In genomic region chr15:44066211-44066827, GRCh38 we compare ENCODE assay signal across 8 cellular contexts.
DNase-seq lines count a peak whose midpoint lies in the region; ATAC-seq, FAIRE-seq and TF ChIP-seq lines count a peak whose summit lies in the region.

No MANE protein-coding gene starts in this region.

- no peaks in the 10 kb centered on the region for H3K79me2 ChIP-seq in HepG2 (ENCODE audit: insufficient read depth, low read length)

- H3K27me3 Mint-ChIP-seq in WTC11 (ENCODE audit: low read depth), result no peaks in the 10 kb centered on the region

- WGBS in HepG2 (ENCODE audit: low lambda C conversion rate), result 8% methylated on average over 8 of the region's 8 CpGs

- 0 out of 2 replicates have a peak, but pooled peaks have one; percentile 35 for TF ChIP-seq RAD21 in HepG2 (CRISPR knock-in tag; IDR thresholded peaks at IDR 0.05)

- no peaks in the 10 kb centered on the region for H3K36me3 Mint-ChIP-seq in WTC11

- intact Hi-C loops in HepG2 (cut with micrococcal nuclease; ENCODE audit: unreplicated experiment), result loop anchor here (1.0 kb wide), 1 partner anchor 162 kb away; no protein-coding TSS in a partner anchor

- TF ChIP-seq EP300 in HepG2 (IDR thresholded peaks at IDR 0.05; ENCODE audit: low read depth in 2 of 2, low read length in 2 of 2), result no peak
- TF ChIP-seq EP300 in HepG2 (CRISPR knock-in tag; IDR thresholded peaks at IDR 0.05; ENCODE audit: borderline replicate concordance), result no peak

- TF ChIP-seq POLR2A in GM12891 (IDR thresholded peaks at IDR 0.05; ENCODE audit: low read depth, low read length) (no peak), HepG2 (IDR thresholded peaks at IDR 0.05; ENCODE audit: insufficient read depth in 1 of 2, low read depth in 2 of 2, low read length in 2 of 2) (no peak)

- no peaks in the 10 kb centered on the region for H3K36me3 ChIP-seq in HepG2 (replicated peaks in 1 of 2; ENCODE audit: control insufficient read depth in 1 of 2, insufficient read depth in 2 of 2, low read length in 2 of 2)

- H3K4me1 Mint-ChIP-seq in WTC11, result peaks cover 7% of the 10 kb centered on the region

- no peaks in the 10 kb centered on the region for H3K9me3 Mint-ChIP-seq in WTC11

- POLR2A ChIA-PET in WTC11 (lab: Charles Lee), result no interaction called here
- POLR2A ChIA-PET in HepG2 (lab: Yijun Ruan, JAX), result no interaction called here

- no peaks in the 10 kb centered on the region for H3K9me3 ChIP-seq in HepG2 (ENCODE audit: low read length)

- CTCF ChIA-PET in WTC11 (lab: Charles Lee), result interaction anchor here (0.5 to 2.6 kb wide), 25 partner anchors 8 to 435 kb away, joined by 3 to 66 read pairs (median 4); no protein-coding TSS in a partner anchor
- CTCF ChIA-PET in HepG2 (lab: Yijun Ruan, JAX; ENCODE audit: low intra/inter-chr PET ratio, low total read pairs), result interaction anchor here (0.9 to 3.3 kb wide), 3 partner anchors 127 to 194 kb away, joined by 3 to 27 read pairs (median 10); no protein-coding TSS in a partner anchor

- H3K27ac Mint-ChIP-seq in WTC11, result peak overlapping the region; percentile 38; the same call in 1 of the 2 replicates

- DNase-seq in 8988T (peak; percentile 9), GM12891 (ENCODE audit: insufficient read length, low spot score) (peak; percentile 10), NCI-H2171 treated with DMSO at 0.1 percent for 48 hours (lab: John Stamatoyannopoulos, UW) (peak; percentile 76), WTC11 (ENCODE audit: low spot score) (peak; percentile 63), HepG2 (ENCODE audit: low spot score) (peak; percentile 71)
- peak; percentile 29 for DNase-seq in central memory CD4-positive, alpha-beta T cell
- DNase-seq in stimulated activated CD8-positive, alpha-beta memory T cell treated with anti-CD3 and anti-CD28 coated beads, Interleukin-15, amount 100 ng/mL, for 24 hours (ENCODE audit: low read depth), result peak; percentile 6

- BruUV-seq in HepG2 (replicated peaks; lab: Mats Ljungman, UMichigan), result no TSS peak

- H4K20me1 ChIP-seq in HepG2 (ENCODE audit: insufficient read depth, low read length), result no peaks in the 10 kb centered on the region

- peak; percentile 85 for TF ChIP-seq CTCF in WTC11 (IDR thresholded peaks at IDR 0.05)
- TF ChIP-seq CTCF in HepG2 (CRISPR knock-in tag; IDR thresholded peaks at IDR 0.05), result peak; percentile 77

- H3K4me3 ChIP-seq in HepG2 (replicated peaks in 1 of 3; ENCODE audit: insufficient read depth in 1 of 3, low read depth in 2 of 3, low read length in 3 of 3), result no peak overlapping the region

- FAIRE-seq in GM12891 (lab: Jason Lieb, UNC) (peak; percentile 70), HepG2 (lab: Jason Lieb, UNC) (peak; percentile 76)

- H3K4me2 ChIP-seq in HepG2 (ENCODE audit: low read depth, low read length), result no peak overlapping the region

- H3K27ac ChIP-seq in HepG2 (ENCODE audit: extremely low read length, insufficient read depth, low read length), result no peak overlapping the region

- H3K9ac ChIP-seq in HepG2 (ENCODE audit: insufficient read depth, low read depth, low read length), result no peak overlapping the region

- H2AFZ ChIP-seq in HepG2 (ENCODE audit: low read length), result no peak overlapping the region

- in situ Hi-C loops in HepG2 (cut with HindIII; ENCODE audit: extremely low pct_ligation_motif_present, low pct_unique_long_range_greater_than_20kb), result loop anchor here (5.0 kb wide), 1 partner anchor 164 kb away; no protein-coding TSS in a partner anchor

- H3K4me1 ChIP-seq in HepG2 (ENCODE audit: insufficient read depth, low read length), result no peaks in the 10 kb centered on the region

- H3K27me3 ChIP-seq in HepG2 (ENCODE audit: control insufficient read depth in 1 of 2, insufficient read depth in 2 of 2, low read length in 2 of 2), result no peaks in the 10 kb centered on the region

- ATAC-seq in WTC11 (peak; percentile 86), HepG2 (peak; percentile 51), HG02885 (IDR thresholded peaks at IDR 0.05; ENCODE audit: poor library complexity, unreplicated experiment) (no peak)

- H3K4me3 Mint-ChIP-seq in WTC11, result no peak overlapping the region

TF ChIP-seq in GM12891, 5 proteins besides CTCF, POLR2A, EP300 and RAD21:
- TF ChIP-seq PAX5 (IDR thresholded peaks at IDR 0.05; ENCODE audit: insufficient read depth, low read length, severe bottlenecking) (no peak), TAF1 (IDR thresholded peaks at IDR 0.05; ENCODE audit: low read depth, low read length) (no peak), POLR2AphosphoS5 (IDR thresholded peaks at IDR 0.05; ENCODE audit: low read depth, low read length) (no peak), POU2F2 (IDR thresholded peaks at IDR 0.05; ENCODE audit: low read depth, low read length) (no peak), SPI1 (IDR thresholded peaks at IDR 0.05; ENCODE audit: low read depth, low read length) (no peak)

TF ChIP-seq in WTC11, 78 proteins besides CTCF, POLR2A, EP300 and RAD21 (continues in another document):
- TF ChIP-seq CDX4 (CRISPR knock-in tag; IDR thresholded peaks at IDR 0.05; ENCODE audit: borderline replicate concordance), result no peak
- TF ChIP-seq NFATC4 (CRISPR knock-in tag; IDR thresholded peaks at IDR 0.05), result no peak
- TF ChIP-seq ZNF671 (CRISPR knock-in tag; IDR thresholded peaks at IDR 0.05), result no peak
- TF ChIP-seq RORB (CRISPR knock-in tag; IDR thresholded peaks at IDR 0.05), result no peak
- TF ChIP-seq ERG (CRISPR knock-in tag; IDR thresholded peaks at IDR 0.05), result no peak
- TF ChIP-seq FOXP4 (CRISPR knock-in tag; IDR thresholded peaks at IDR 0.05), result no peak

TF ChIP-seq in HepG2, 621 proteins besides CTCF, POLR2A, EP300 and RAD21 (continues in another document):
- TF ChIP-seq ZGPAT (CRISPR knock-in tag; IDR thresholded peaks at IDR 0.05), result no peak
- no peak for TF ChIP-seq IRF2 (CRISPR knock-in tag; IDR thresholded peaks at IDR 0.05)
- no peak for TF ChIP-seq KLF9 (CRISPR knock-in tag; IDR thresholded peaks at IDR 0.05; ENCODE audit: low read depth)
- TF ChIP-seq STAG1 (CRISPR knock-in tag; IDR thresholded peaks at IDR 0.05), result peak; percentile 64
- TF ChIP-seq ZBTB20 (CRISPR knock-in tag; IDR thresholded peaks at IDR 0.05; ENCODE audit: borderline replicate concordance, low read depth), result no peak
- TF ChIP-seq ZMYM2 (CRISPR knock-in tag; IDR thresholded peaks at IDR 0.05), result no peak
- TF ChIP-seq ZNF841 (CRISPR knock-in tag; IDR thresholded peaks at IDR 0.05; ENCODE audit: borderline replicate concordance), result no peak
- TF ChIP-seq ZNF772 (CRISPR knock-in tag; IDR thresholded peaks at IDR 0.05), result no peak
- no peak for TF ChIP-seq CCAR2 (optimal IDR thresholded peaks at IDR 0.05; ENCODE audit: low read depth, low read length)
- TF ChIP-seq FOXK1 (CRISPR knock-in tag; IDR thresholded peaks at IDR 0.05; ENCODE audit: borderline replicate concordance, low read depth), result no peak
- TF ChIP-seq TEF (CRISPR knock-in tag; IDR thresholded peaks at IDR 0.05), result no peak
- no peak for TF ChIP-seq CREM (IDR thresholded peaks at IDR 0.05)
- TF ChIP-seq CREM (CRISPR knock-in tag; IDR thresholded peaks at IDR 0.05), result no peak
- peak; percentile 76 for TF ChIP-seq SMC3 (IDR thresholded peaks at IDR 0.05; ENCODE audit: low read length)
- no peak for TF ChIP-seq BCL3 (CRISPR knock-in tag; IDR thresholded peaks at IDR 0.05)
- no peak for TF ChIP-seq ATF5 (CRISPR knock-in tag; IDR thresholded peaks at IDR 0.05; ENCODE audit: low read depth)

Comparison
In these comparisons a context has a peak if more than half of its experiments do, and no peak if none do; other contexts are left out.
1. DNase-seq: peak in every context shown above with its lines; median percentile 76 in NCI-H2171 treated with DMSO at 0.1 percent for 48 hours; 71 in HepG2; 63 in WTC11; 29 in central memory CD4-positive, alpha-beta T cell; 10 in GM12891; 9 in 8988T; 6 in stimulated activated CD8-positive, alpha-beta memory T cell treated with anti-CD3 and anti-CD28 coated beads, Interleukin-15, amount 100 ng/mL, for 24 hours.